In the genomic region with DNA sequence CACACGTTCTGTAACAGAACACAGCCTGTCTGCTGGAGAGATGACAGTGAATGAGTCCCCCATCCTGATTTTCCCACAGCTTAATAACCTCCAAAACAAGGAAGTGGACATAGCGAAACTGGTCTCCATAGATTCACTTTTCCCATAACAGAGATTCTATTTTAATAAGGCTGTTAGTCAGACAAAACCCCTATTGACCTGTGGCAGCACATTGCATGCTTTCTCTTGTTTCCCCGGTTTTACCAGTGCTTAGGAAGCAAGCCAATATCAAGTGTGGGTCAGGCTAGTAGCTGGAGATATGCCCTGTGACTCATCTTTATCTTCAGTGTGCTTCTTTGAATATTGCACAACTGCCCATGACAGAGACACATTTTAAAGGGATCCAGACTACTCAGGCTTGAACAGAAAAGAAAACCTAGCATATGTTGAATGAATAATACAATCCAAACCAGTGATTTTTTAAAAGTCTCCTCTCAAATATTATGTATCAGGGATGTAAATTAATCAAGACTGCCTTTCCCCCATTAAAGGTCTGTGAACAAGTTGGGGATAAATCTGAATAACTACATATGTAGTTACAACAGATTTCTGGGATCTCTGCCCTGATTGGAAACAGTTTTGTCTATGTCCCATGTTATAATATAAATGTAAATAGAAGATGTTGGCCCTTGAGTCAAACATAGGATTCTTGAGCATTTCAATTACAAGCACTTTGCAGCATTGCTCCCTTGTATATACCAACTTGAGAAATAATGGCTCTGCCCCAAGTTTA, we compare ENCODE assay signal across 1 cellular context.
A peak's percentile ranks its signal among the peaks of the same experiment; 100 is the strongest.
TF ChIP-seq lines count a peak whose summit lies in the region.

No MANE protein-coding gene starts in this region.

TF ChIP-seq in K562, 482 proteins besides CTCF, POLR2A, EP300 and RAD21 (continued from another document and continues in another):
- TF ChIP-seq, protein P1, sequence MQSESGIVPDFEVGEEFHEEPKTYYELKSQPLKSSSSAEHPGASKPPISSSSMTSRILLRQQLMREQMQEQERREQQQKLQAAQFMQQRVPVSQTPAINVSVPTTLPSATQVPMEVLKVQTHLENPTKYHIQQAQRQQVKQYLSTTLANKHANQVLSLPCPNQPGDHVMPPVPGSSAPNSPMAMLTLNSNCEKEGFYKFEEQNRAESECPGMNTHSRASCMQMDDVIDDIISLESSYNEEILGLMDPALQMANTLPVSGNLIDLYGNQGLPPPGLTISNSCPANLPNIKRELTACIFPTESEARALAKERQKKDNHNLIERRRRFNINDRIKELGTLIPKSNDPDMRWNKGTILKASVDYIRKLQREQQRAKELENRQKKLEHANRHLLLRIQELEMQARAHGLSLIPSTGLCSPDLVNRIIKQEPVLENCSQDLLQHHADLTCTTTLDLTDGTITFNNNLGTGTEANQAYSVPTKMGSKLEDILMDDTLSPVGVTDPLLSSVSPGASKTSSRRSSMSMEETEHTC (IDR thresholded peaks at IDR 0.05): no peak
- no peak for TF ChIP-seq ELF4 (CRISPR knock-in tag; IDR thresholded peaks at IDR 0.05)
- peak; percentile 19 to 35 for TF ChIP-seq NCOA2 (IDR thresholded peaks at IDR 0.05; ENCODE audit: partially characterized antibody in 2 of 2)
- TF ChIP-seq, protein P2, sequence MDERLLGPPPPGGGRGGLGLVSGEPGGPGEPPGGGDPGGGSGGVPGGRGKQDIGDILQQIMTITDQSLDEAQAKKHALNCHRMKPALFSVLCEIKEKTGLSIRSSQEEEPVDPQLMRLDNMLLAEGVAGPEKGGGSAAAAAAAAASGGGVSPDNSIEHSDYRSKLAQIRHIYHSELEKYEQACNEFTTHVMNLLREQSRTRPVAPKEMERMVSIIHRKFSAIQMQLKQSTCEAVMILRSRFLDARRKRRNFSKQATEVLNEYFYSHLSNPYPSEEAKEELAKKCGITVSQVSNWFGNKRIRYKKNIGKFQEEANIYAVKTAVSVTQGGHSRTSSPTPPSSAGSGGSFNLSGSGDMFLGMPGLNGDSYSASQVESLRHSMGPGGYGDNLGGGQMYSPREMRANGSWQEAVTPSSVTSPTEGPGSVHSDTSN (CRISPR knock-in tag; IDR thresholded peaks at IDR 0.05; ENCODE audit: low read depth): no peak
- TF ChIP-seq, protein P2 (tag; conservative IDR thresholded peaks at IDR 0.05; ENCODE audit: low read depth): 0 out of 2 replicates have a peak, but pooled peaks have one; percentile 17
- no peak for TF ChIP-seq ZNF589 (CRISPR knock-in tag; IDR thresholded peaks at IDR 0.05; ENCODE audit: low read depth)
- no peak for TF ChIP-seq SIN3A (IDR thresholded peaks at IDR 0.05; ENCODE audit: borderline replicate concordance in 2 of 2, control insufficient read depth in 1 of 2, low read depth in 2 of 2, low read length in 2 of 2)
- TF ChIP-seq MAFG (tag; conservative IDR thresholded peaks at IDR 0.05): peak; percentile 56; the same call in 1 of the 2 replicates
- TF ChIP-seq MECOM (CRISPR knock-in tag; IDR thresholded peaks at IDR 0.05): peak; percentile 84
- TF ChIP-seq TFAM (CRISPR knock-in tag; conservative IDR thresholded peaks at IDR 0.05): no peak
- no peak for TF ChIP-seq ZNF347 (CRISPR knock-in tag; IDR thresholded peaks at IDR 0.05; ENCODE audit: low read depth)
- TF ChIP-seq MED1 (CRISPR knock-in tag; IDR thresholded peaks at IDR 0.05; ENCODE audit: borderline replicate concordance): no peak
- no peak for TF ChIP-seq TBL1XR1 (IDR thresholded peaks at IDR 0.05; ENCODE audit: low read length in 2 of 2)
- TF ChIP-seq ZNF57 (CRISPR knock-in tag; IDR thresholded peaks at IDR 0.05): no peak
- no peak for TF ChIP-seq ZNF644 (tag; IDR thresholded peaks at IDR 0.05; ENCODE audit: low read depth)
- TF ChIP-seq ZNF311 (CRISPR knock-in tag; IDR thresholded peaks at IDR 0.05): no peak
- TF ChIP-seq ELF2 (CRISPR knock-in tag; IDR thresholded peaks at IDR 0.05): no peak
- no peak for TF ChIP-seq MTA1 (IDR thresholded peaks at IDR 0.05; ENCODE audit: borderline replicate concordance)
- no peak for TF ChIP-seq ZNF717 (CRISPR knock-in tag; IDR thresholded peaks at IDR 0.05)
- peak; percentile 96 for TF ChIP-seq SMARCA4 (IDR thresholded peaks at IDR 0.05)
- no peak for TF ChIP-seq SMAD1 (IDR thresholded peaks at IDR 0.05; ENCODE audit: low read depth, low read length, partially characterized antibody)
- no peak for TF ChIP-seq PHF8 (IDR thresholded peaks at IDR 0.05; ENCODE audit: borderline replicate concordance, low read length)
- TF ChIP-seq DACH1 (IDR thresholded peaks at IDR 0.05; ENCODE audit: partially characterized antibody): peak; percentile 42
- TF ChIP-seq CBFA2T3 (IDR thresholded peaks at IDR 0.05): peak; percentile 91
- no peak for TF ChIP-seq HNRNPH1 (optimal IDR thresholded peaks at IDR 0.05; ENCODE audit: low read depth, low read length)
- TF ChIP-seq HIVEP1 (CRISPR knock-in tag; IDR thresholded peaks at IDR 0.05): no peak
- TF ChIP-seq ZFP36 (IDR thresholded peaks at IDR 0.05; ENCODE audit: low read depth, low read length, partially characterized antibody): peak; percentile 63
- TF ChIP-seq KLF10 (CRISPR knock-in tag; IDR thresholded peaks at IDR 0.05): no peak
- peak; percentile 96 for TF ChIP-seq DPF2 (IDR thresholded peaks at IDR 0.05)
- no peak for TF ChIP-seq NCOA4 (IDR thresholded peaks at IDR 0.05; ENCODE audit: partially characterized antibody)
- no peak for TF ChIP-seq PCBP1 (IDR thresholded peaks at IDR 0.05; ENCODE audit: low read depth, low read length, poor library complexity, severe bottlenecking)
- peak; percentile 56 to 60 for TF ChIP-seq KDM1A (IDR thresholded peaks at IDR 0.05)
- TF ChIP-seq, protein P3, sequence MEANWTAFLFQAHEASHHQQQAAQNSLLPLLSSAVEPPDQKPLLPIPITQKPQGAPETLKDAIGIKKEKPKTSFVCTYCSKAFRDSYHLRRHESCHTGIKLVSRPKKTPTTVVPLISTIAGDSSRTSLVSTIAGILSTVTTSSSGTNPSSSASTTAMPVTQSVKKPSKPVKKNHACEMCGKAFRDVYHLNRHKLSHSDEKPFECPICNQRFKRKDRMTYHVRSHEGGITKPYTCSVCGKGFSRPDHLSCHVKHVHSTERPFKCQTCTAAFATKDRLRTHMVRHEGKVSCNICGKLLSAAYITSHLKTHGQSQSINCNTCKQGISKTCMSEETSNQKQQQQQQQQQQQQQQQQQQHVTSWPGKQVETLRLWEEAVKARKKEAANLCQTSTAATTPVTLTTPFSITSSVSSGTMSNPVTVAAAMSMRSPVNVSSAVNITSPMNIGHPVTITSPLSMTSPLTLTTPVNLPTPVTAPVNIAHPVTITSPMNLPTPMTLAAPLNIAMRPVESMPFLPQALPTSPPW (CRISPR knock-in tag; IDR thresholded peaks at IDR 0.05): peak; percentile 34; the same call in 1 of the 2 replicates
- peak; percentile 36; the same call in 1 of the 2 replicates for TF ChIP-seq BHLHE40 (IDR thresholded peaks at IDR 0.05; ENCODE audit: low read length)
- no peak for TF ChIP-seq ZBTB9 (CRISPR knock-in tag; IDR thresholded peaks at IDR 0.05)
- peak; percentile 87 for TF ChIP-seq TEAD4 (IDR thresholded peaks at IDR 0.05; ENCODE audit: low read length)
- no peak for TF ChIP-seq TEAD4 (CRISPR knock-in tag; IDR thresholded peaks at IDR 0.05; ENCODE audit: borderline replicate concordance)
- no peak for TF ChIP-seq PTBP1 (IDR thresholded peaks at IDR 0.05; ENCODE audit: low read depth, low read length)
- no peak for TF ChIP-seq ZNF79 (CRISPR knock-in tag; IDR thresholded peaks at IDR 0.05; ENCODE audit: low read depth)
- TF ChIP-seq LCOR (CRISPR knock-in tag; IDR thresholded peaks at IDR 0.05): no peak
- TF ChIP-seq MAFF (IDR thresholded peaks at IDR 0.05; ENCODE audit: low read length): no peak
- TF ChIP-seq TFE3 (CRISPR knock-in tag; IDR thresholded peaks at IDR 0.05): no peak
- no peak for TF ChIP-seq ZNF384 (IDR thresholded peaks at IDR 0.05; ENCODE audit: low read depth, low read length)
- TF ChIP-seq NFE2 (IDR thresholded peaks at IDR 0.05; ENCODE audit: low read depth): peak; percentile 74
- TF ChIP-seq ZNF707 (CRISPR knock-in tag; conservative IDR thresholded peaks at IDR 0.05): no peak
- TF ChIP-seq NR2F6 (CRISPR knock-in tag; IDR thresholded peaks at IDR 0.05): no peak
- TF ChIP-seq, protein P4, sequence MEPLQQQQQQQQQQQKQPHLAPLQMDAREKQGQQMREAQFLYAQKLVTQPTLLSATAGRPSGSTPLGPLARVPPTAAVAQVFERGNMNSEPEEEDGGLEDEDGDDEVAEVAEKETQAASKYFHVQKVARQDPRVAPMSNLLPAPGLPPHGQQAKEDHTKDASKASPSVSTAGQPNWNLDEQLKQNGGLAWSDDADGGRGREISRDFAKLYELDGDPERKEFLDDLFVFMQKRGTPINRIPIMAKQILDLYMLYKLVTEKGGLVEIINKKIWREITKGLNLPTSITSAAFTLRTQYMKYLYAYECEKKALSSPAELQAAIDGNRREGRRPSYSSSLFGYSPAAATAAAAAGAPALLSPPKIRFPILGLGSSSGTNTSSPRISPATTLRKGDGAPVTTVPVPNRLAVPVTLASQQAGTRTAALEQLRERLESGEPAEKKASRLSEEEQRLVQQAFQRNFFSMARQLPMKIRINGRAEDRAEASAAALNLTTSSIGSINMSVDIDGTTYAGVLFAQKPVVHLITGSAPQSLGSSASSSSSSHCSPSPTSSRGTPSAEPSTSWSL (CRISPR knock-in tag; IDR thresholded peaks at IDR 0.05; ENCODE audit: borderline replicate concordance): no peak
- no peak for TF ChIP-seq TEAD2 (tag; IDR thresholded peaks at IDR 0.05)
- 0 out of 4 replicates have a peak, but pooled peaks of 1 of the 2 experiments have one; percentile 40 for TF ChIP-seq ZMIZ1 (IDR thresholded peaks at IDR 0.05; ENCODE audit: low read depth in 2 of 2, low read length in 2 of 2)
- no peak for TF ChIP-seq U2AF2 (optimal IDR thresholded peaks at IDR 0.05; ENCODE audit: low read depth, low read length)
- TF ChIP-seq ATF7 (IDR thresholded peaks at IDR 0.05): 0 out of 2 replicates have a peak, but pooled peaks have one; percentile 18
- TF ChIP-seq RBM39 (optimal IDR thresholded peaks at IDR 0.05; ENCODE audit: low read depth, low read length): no peak
- no peak for TF ChIP-seq MAFK (IDR thresholded peaks at IDR 0.05; ENCODE audit: low read length)
- TF ChIP-seq ZKSCAN1 (IDR thresholded peaks at IDR 0.05; ENCODE audit: low read depth, low read length): 0 out of 2 replicates have a peak, but pooled peaks have one; percentile 13
- no peak for TF ChIP-seq NR4A1 (CRISPR knock-in tag; IDR thresholded peaks at IDR 0.05)
- no peak for TF ChIP-seq NR4A1 (tag; IDR thresholded peaks at IDR 0.05)
- TF ChIP-seq JUNB (CRISPR knock-in tag; conservative IDR thresholded peaks at IDR 0.05): peak; percentile 66
- TF ChIP-seq GABPA (tag; conservative IDR thresholded peaks at IDR 0.05; ENCODE audit: low read depth): 0 out of 2 replicates have a peak, but pooled peaks have one; percentile 20
- TF ChIP-seq NCOA1 (IDR thresholded peaks at IDR 0.05; ENCODE audit: low read depth): peak; percentile 43; the same call in 1 of the 2 replicates
- TF ChIP-seq ZNF282 (CRISPR knock-in tag; IDR thresholded peaks at IDR 0.05): no peak
